In genomic region chr20:32534661-32535240, GRCh38 we compare ENCODE assay signal across 8 cellular contexts. TPM values are rescaled to one million over a fixed set of nuclear protein-coding genes. Genes with fewer than 3 reads are reported as not detected.
DNase-seq lines count a peak whose midpoint lies in the region; ATAC-seq and TF ChIP-seq lines count a peak whose summit lies in the region.

No MANE protein-coding gene starts in this region.

- no peaks in the 10 kb centered on the region for H3K9me3 Mint-ChIP-seq in Caco-2 (ENCODE audit: unreplicated experiment)
- no peaks in the 10 kb centered on the region for H3K9me3 Mint-ChIP-seq in activated T-cell treated with anti-CD3 and anti-CD28 coated beads, Interleukin-2, amount 50 U/mL, for 24 hours
- H3K9me3 Mint-ChIP-seq in naive thymus-derived CD8-positive, alpha-beta T cell, result no peaks in the 10 kb centered on the region

- H3K27me3 Mint-ChIP-seq in Caco-2 (ENCODE audit: insufficient read depth, unreplicated experiment), result no peaks in the 10 kb centered on the region
- no peaks in the 10 kb centered on the region for H3K27me3 Mint-ChIP-seq in activated T-cell treated with anti-CD3 and anti-CD28 coated beads, Interleukin-2, amount 50 U/mL, for 24 hours
- no peaks in the 10 kb centered on the region for H3K27me3 Mint-ChIP-seq in naive thymus-derived CD8-positive, alpha-beta T cell

- H3K36me3 ChIP-seq in Caco-2 (ENCODE audit: control insufficient read depth, insufficient read depth, low read length), result no peaks in the 10 kb centered on the region

- peak; percentile 16 to 38 for ATAC-seq in naive thymus-derived CD8-positive, alpha-beta T cell
- no peak for ATAC-seq in GM19452 (IDR thresholded peaks at IDR 0.05; ENCODE audit: unreplicated experiment)

- POLR2A ChIA-PET in Caco-2 (lab: Charles Lee), result no interaction called here
- POLR2A ChIA-PET in naive thymus-derived CD8-positive, alpha-beta T cell (lab: Charles Lee), result interaction anchor here (0.6 to 29.2 kb wide), 19 partner anchors 12 to 1578 kb away, joined by 3 to 883 read pairs (median 6); partner anchors contain the start of genes ASXL1, EIF2S2 and NOL4L
- POLR2A ChIA-PET in GM10248 (lab: Yijun Ruan, JAX), result no interaction called here

- no peaks in the 10 kb centered on the region for H3K9me3 ChIP-seq in Caco-2

- DNase-seq in Caco-2 (no peak), NCI-H510A (lab: John Stamatoyannopoulos, UW) (peak; percentile 46), SKM-1 treated with dmso at 0.1 percent for 144 hours (lab: John Stamatoyannopoulos, UW; ENCODE audit: unreplicated experiment) (no peak), GM10248 (ENCODE audit: extremely low spot score) (no peak), LoVo (ENCODE audit: low spot score) (no peak)
- DNase-seq in activated T-cell treated with anti-CD3 and anti-CD28 coated beads, Interleukin-2, amount 50 U/mL, for 24 hours, result peak; percentile 60
- DNase-seq in naive thymus-derived CD8-positive, alpha-beta T cell, result peak in 8 of 10 donors; percentile 43 to 83 (median 71)

- CTCF ChIA-PET in Caco-2 (lab: Charles Lee) (interaction anchor here (0.5 to 2.2 kb wide), 5 partner anchors 8 to 412 kb away, joined by 3 to 10 read pairs (median 3); no protein-coding TSS in a partner anchor), GM10248 (lab: Yijun Ruan, JAX) (interaction anchor here (0.6 to 4.2 kb wide), 5 partner anchors 12 to 256 kb away, joined by 3 to 20 read pairs (median 4); no protein-coding TSS in a partner anchor)

- H3K27me3 ChIP-seq in Caco-2 (replicated peaks; ENCODE audit: control insufficient read depth, insufficient read depth, low read length), result no peaks in the 10 kb centered on the region

- BruUV-seq in Caco-2 (replicated peaks; lab: Mats Ljungman, UMichigan), result no TSS peak

- intact Hi-C loops in Caco-2 (cut with micrococcal nuclease; ENCODE audit: unreplicated experiment), result loop anchor here (5.0 kb wide), 1 partner anchor 48 kb away; no protein-coding TSS in a partner anchor

- H3K4me1 ChIP-seq in Caco-2, result peaks cover 12% of the 10 kb centered on the region

- TF ChIP-seq CTCF in Caco-2 (IDR thresholded peaks at IDR 0.05; ENCODE audit: insufficient read depth in 1 of 2, low read depth in 1 of 2, low read length in 1 of 2, severe bottlenecking in 1 of 2, unreplicated experiment in 1 of 2) (no peak), GM10248 (IDR thresholded peaks at IDR 0.05; ENCODE audit: control extremely low read depth, extremely low read depth, low read depth, missing control alignments) (no peak)

- peak overlapping the region; percentile 10 for H3K4me3 Mint-ChIP-seq in Caco-2 (ENCODE audit: unreplicated experiment)
- H3K4me3 Mint-ChIP-seq in activated T-cell treated with anti-CD3 and anti-CD28 coated beads, Interleukin-2, amount 50 U/mL, for 24 hours, result peak overlapping the region; percentile 72
- peak overlapping the region; percentile 79 to 96 (median 88) for H3K4me3 Mint-ChIP-seq in naive thymus-derived CD8-positive, alpha-beta T cell

- peaks cover 19% of the 10 kb centered on the region for H3K4me1 Mint-ChIP-seq in Caco-2 (ENCODE audit: low read depth, unreplicated experiment)
- H3K4me1 Mint-ChIP-seq in activated T-cell treated with anti-CD3 and anti-CD28 coated beads, Interleukin-2, amount 50 U/mL, for 24 hours (ENCODE audit: low read depth), result peaks cover 77% of the 10 kb centered on the region
- peaks cover 32 to 88% (median 85%) of the 10 kb centered on the region in 4 donors for H3K4me1 Mint-ChIP-seq in naive thymus-derived CD8-positive, alpha-beta T cell

- H3K36me3 Mint-ChIP-seq in Caco-2 (ENCODE audit: insufficient read depth, unreplicated experiment), result no peaks in the 10 kb centered on the region
- no peaks in the 10 kb centered on the region for H3K36me3 Mint-ChIP-seq in activated T-cell treated with anti-CD3 and anti-CD28 coated beads, Interleukin-2, amount 50 U/mL, for 24 hours (ENCODE audit: low read depth)
- H3K36me3 Mint-ChIP-seq in naive thymus-derived CD8-positive, alpha-beta T cell, result peaks cover 0 to 5% (median 0%) of the 10 kb centered on the region in 3 donors

- no peak overlapping the region for H3K4me3 ChIP-seq in Caco-2 (ENCODE audit: low read depth, low read length)

- H3K27ac Mint-ChIP-seq in Caco-2 (ENCODE audit: unreplicated experiment), result no peak overlapping the region
- peak overlapping the region; percentile 92 for H3K27ac Mint-ChIP-seq in activated T-cell treated with anti-CD3 and anti-CD28 coated beads, Interleukin-2, amount 50 U/mL, for 24 hours
- peak overlapping the region; percentile 90 to 100 (median 98) for H3K27ac Mint-ChIP-seq in naive thymus-derived CD8-positive, alpha-beta T cell

RNA-seq across cellular contexts. Expression of gene NOL4L, which starts 50.4 kb away (rescaled TPM):
- total RNA-seq in Caco-2 (2022), result 75.3 and 80.9 TPM in 2 replicates
- 10 to 100 TPM; 65.7 to 66.1 TPM for total RNA-seq in naive thymus-derived CD8-positive, alpha-beta T cell
- polyA plus RNA-seq in naive thymus-derived CD8-positive, alpha-beta T cell, result 10 to 100 TPM; 10.0 to 21.5 (median 14.2) TPM

Comparison
In these comparisons a context has a peak if more than half of its experiments do, and no peak if none do; other contexts are left out.
1. DNase-seq: peak in NCI-H510A (single experiment), activated T-cell treated with anti-CD3 and anti-CD28 coated beads, Interleukin-2, amount 50 U/mL, for 24 hours (single experiment) and naive thymus-derived CD8-positive, alpha-beta T cell (8 of 10); none in Caco-2 (0 of 2), SKM-1 treated with dmso at 0.1 percent for 144 hours (single experiment), GM10248 (single experiment) and LoVo (single experiment).
2. H3K4me3 Mint-ChIP-seq: peak in every context shown above with its lines; median percentile 88 in naive thymus-derived CD8-positive, alpha-beta T cell; 72 in activated T-cell treated with anti-CD3 and anti-CD28 coated beads, Interleukin-2, amount 50 U/mL, for 24 hours; 10 in Caco-2.